ENCODE assay signal across 1 cellular context in genomic region chr10:119667562-119668328, GRCh38.
TF ChIP-seq lines count a peak whose summit lies in the region.

No MANE protein-coding gene starts in this region.

TF ChIP-seq in HepG2, 621 proteins besides CTCF, POLR2A, EP300 and RAD21 (continued from another document and continues in another):
- TF ChIP-seq ZNF432 (CRISPR knock-in tag; IDR thresholded peaks at IDR 0.05; ENCODE audit: borderline replicate concordance) (no peak), NONO (IDR thresholded peaks at IDR 0.05) (no peak), NONO (CRISPR knock-in tag; conservative IDR thresholded peaks at IDR 0.05) (no peak), TFE3 (CRISPR knock-in tag; IDR thresholded peaks at IDR 0.05) (peak; percentile 46; the same call in 1 of the 2 replicates), ZNF740 (CRISPR knock-in tag; IDR thresholded peaks at IDR 0.05) (no peak), HNF1B (CRISPR knock-in tag; IDR thresholded peaks at IDR 0.05) (peak; percentile 44; the same call in 1 of the 2 replicates), REL (CRISPR knock-in tag; conservative IDR thresholded peaks at IDR 0.05) (no peak), MED8 (CRISPR knock-in tag; IDR thresholded peaks at IDR 0.05; ENCODE audit: insufficient replicate concordance) (no peak), ZBTB20 (CRISPR knock-in tag; IDR thresholded peaks at IDR 0.05; ENCODE audit: borderline replicate concordance, low read depth) (no peak), HOXA5 (CRISPR knock-in tag; IDR thresholded peaks at IDR 0.05) (no peak), SOX13 (IDR thresholded peaks at IDR 0.05) (no peak), SOX13 (CRISPR knock-in tag; conservative IDR thresholded peaks at IDR 0.05 in 1 of 2, IDR thresholded peaks at IDR 0.05 in 1 of 2) (peak in 1 of 2 experiments; percentile 48; a peak in 1 of 4 replicates), KAT8 (CRISPR knock-in tag; IDR thresholded peaks at IDR 0.05) (no peak), ZNF672 (CRISPR knock-in tag; IDR thresholded peaks at IDR 0.05) (no peak), ZNF747 (CRISPR knock-in tag; IDR thresholded peaks at IDR 0.05; ENCODE audit: borderline replicate concordance) (no peak), MTA3 (CRISPR knock-in tag; IDR thresholded peaks at IDR 0.05) (no peak), DMAP1 (CRISPR knock-in tag; IDR thresholded peaks at IDR 0.05) (peak; percentile 40; the same call in 1 of the 2 replicates), RXRA (CRISPR knock-in tag; IDR thresholded peaks at IDR 0.05) (peak; percentile 24; the same call in 1 of the 2 replicates), NCOA2 (CRISPR knock-in tag; IDR thresholded peaks at IDR 0.05) (0 out of 2 replicates have a peak, but pooled peaks have one; percentile 50), NR2F6 (IDR thresholded peaks at IDR 0.05) (no peak), NR2F6 (CRISPR knock-in tag; IDR thresholded peaks at IDR 0.05) (peak; percentile 16; the same call in 1 of the 2 replicates), ZFX (CRISPR knock-in tag; IDR thresholded peaks at IDR 0.05; ENCODE audit: low read depth) (peak; percentile 55; the same call in 1 of the 2 replicates), PRDM10 (CRISPR knock-in tag; IDR thresholded peaks at IDR 0.05; ENCODE audit: low read depth) (no peak), CAMTA2 (CRISPR knock-in tag; IDR thresholded peaks at IDR 0.05; ENCODE audit: borderline replicate concordance) (no peak), ZNF510 (CRISPR knock-in tag; IDR thresholded peaks at IDR 0.05; ENCODE audit: low read depth) (no peak), RFX1 (IDR thresholded peaks at IDR 0.05) (no peak), RARG (CRISPR knock-in tag; IDR thresholded peaks at IDR 0.05; ENCODE audit: low read depth) (no peak), DPF2 (CRISPR knock-in tag; IDR thresholded peaks at IDR 0.05; ENCODE audit: borderline replicate concordance, low read depth) (no peak), GLMP (CRISPR knock-in tag; IDR thresholded peaks at IDR 0.05; ENCODE audit: borderline replicate concordance) (no peak), ZKSCAN8 (CRISPR knock-in tag; IDR thresholded peaks at IDR 0.05; ENCODE audit: borderline replicate concordance) (no peak), ARNT (IDR thresholded peaks at IDR 0.05) (no peak), JARID2 (CRISPR knock-in tag; IDR thresholded peaks at IDR 0.05; ENCODE audit: insufficient replicate concordance) (no peak), CCAR2 (optimal IDR thresholded peaks at IDR 0.05; ENCODE audit: low read depth, low read length) (no peak), KLF6 (CRISPR knock-in tag; IDR thresholded peaks at IDR 0.05) (no peak), REXO4 (CRISPR knock-in tag; IDR thresholded peaks at IDR 0.05; ENCODE audit: borderline replicate concordance) (no peak), MAF1 (CRISPR knock-in tag; IDR thresholded peaks at IDR 0.05; ENCODE audit: borderline replicate concordance) (no peak), ZNF768 (CRISPR knock-in tag; IDR thresholded peaks at IDR 0.05) (no peak), FOXP1 (IDR thresholded peaks at IDR 0.05) (no peak), FOXP1 (CRISPR knock-in tag; IDR thresholded peaks at IDR 0.05) (no peak), BORCS8-MEF2B (CRISPR knock-in tag; IDR thresholded peaks at IDR 0.05) (0 out of 2 replicates have a peak, but pooled peaks have one; percentile 37)
- TF ChIP-seq, protein P1, sequence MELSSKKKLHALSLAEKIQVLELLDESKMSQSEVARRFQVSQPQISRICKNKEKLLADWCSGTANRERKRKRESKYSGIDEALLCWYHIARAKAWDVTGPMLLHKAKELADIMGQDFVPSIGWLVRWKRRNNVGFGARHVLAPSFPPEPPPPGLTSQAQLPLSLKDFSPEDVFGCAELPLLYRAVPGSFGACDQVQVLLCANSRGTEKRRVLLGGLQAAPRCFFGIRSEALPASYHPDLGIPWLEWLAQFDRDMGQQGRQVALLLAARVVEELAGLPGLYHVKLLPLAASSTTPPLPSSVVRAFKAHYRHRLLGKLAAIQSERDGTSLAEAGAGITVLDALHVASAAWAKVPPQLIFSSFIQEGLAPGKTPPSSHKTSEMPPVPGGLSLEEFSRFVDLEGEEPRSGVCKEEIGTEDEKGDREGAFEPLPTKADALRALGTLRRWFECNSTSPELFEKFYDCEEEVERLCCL (CRISPR knock-in tag; IDR thresholded peaks at IDR 0.05; ENCODE audit: borderline replicate concordance), result no peak
- TF ChIP-seq, protein P2, sequence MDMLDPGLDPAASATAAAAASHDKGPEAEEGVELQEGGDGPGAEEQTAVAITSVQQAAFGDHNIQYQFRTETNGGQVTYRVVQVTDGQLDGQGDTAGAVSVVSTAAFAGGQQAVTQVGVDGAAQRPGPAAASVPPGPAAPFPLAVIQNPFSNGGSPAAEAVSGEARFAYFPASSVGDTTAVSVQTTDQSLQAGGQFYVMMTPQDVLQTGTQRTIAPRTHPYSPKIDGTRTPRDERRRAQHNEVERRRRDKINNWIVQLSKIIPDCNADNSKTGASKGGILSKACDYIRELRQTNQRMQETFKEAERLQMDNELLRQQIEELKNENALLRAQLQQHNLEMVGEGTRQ (IDR thresholded peaks at IDR 0.05; ENCODE audit: low read depth, low read length), result no peak
- TF ChIP-seq, protein P2 (CRISPR knock-in tag; IDR thresholded peaks at IDR 0.05; ENCODE audit: borderline replicate concordance), result no peak
- TF ChIP-seq, protein P3, sequence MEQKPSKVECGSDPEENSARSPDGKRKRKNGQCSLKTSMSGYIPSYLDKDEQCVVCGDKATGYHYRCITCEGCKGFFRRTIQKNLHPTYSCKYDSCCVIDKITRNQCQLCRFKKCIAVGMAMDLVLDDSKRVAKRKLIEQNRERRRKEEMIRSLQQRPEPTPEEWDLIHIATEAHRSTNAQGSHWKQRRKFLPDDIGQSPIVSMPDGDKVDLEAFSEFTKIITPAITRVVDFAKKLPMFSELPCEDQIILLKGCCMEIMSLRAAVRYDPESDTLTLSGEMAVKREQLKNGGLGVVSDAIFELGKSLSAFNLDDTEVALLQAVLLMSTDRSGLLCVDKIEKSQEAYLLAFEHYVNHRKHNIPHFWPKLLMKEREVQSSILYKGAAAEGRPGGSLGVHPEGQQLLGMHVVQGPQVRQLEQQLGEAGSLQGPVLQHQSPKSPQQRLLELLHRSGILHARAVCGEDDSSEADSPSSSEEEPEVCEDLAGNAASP (CRISPR knock-in tag; IDR thresholded peaks at IDR 0.05; ENCODE audit: borderline replicate concordance), result peak; percentile 48; the same call in 1 of the 2 replicates
- TF ChIP-seq, protein P4, sequence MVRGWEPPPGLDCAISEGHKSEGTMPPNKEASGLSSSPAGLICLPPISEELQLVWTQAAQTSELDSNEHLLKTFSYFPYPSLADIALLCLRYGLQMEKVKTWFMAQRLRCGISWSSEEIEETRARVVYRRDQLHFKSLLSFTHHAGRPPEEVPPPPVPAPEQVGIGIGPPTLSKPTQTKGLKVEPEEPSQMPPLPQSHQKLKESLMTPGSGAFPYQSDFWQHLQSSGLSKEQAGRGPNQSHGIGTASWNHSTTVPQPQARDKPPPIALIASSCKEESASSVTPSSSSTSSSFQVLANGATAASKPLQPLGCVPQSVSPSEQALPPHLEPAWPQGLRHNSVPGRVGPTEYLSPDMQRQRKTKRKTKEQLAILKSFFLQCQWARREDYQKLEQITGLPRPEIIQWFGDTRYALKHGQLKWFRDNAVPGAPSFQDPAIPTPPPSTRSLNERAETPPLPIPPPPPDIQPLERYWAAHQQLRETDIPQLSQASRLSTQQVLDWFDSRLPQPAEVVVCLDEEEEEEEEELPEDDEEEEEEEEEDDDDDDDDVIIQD (CRISPR knock-in tag; IDR thresholded peaks at IDR 0.05; ENCODE audit: low read depth), result no peak
- TF ChIP-seq, protein P5, sequence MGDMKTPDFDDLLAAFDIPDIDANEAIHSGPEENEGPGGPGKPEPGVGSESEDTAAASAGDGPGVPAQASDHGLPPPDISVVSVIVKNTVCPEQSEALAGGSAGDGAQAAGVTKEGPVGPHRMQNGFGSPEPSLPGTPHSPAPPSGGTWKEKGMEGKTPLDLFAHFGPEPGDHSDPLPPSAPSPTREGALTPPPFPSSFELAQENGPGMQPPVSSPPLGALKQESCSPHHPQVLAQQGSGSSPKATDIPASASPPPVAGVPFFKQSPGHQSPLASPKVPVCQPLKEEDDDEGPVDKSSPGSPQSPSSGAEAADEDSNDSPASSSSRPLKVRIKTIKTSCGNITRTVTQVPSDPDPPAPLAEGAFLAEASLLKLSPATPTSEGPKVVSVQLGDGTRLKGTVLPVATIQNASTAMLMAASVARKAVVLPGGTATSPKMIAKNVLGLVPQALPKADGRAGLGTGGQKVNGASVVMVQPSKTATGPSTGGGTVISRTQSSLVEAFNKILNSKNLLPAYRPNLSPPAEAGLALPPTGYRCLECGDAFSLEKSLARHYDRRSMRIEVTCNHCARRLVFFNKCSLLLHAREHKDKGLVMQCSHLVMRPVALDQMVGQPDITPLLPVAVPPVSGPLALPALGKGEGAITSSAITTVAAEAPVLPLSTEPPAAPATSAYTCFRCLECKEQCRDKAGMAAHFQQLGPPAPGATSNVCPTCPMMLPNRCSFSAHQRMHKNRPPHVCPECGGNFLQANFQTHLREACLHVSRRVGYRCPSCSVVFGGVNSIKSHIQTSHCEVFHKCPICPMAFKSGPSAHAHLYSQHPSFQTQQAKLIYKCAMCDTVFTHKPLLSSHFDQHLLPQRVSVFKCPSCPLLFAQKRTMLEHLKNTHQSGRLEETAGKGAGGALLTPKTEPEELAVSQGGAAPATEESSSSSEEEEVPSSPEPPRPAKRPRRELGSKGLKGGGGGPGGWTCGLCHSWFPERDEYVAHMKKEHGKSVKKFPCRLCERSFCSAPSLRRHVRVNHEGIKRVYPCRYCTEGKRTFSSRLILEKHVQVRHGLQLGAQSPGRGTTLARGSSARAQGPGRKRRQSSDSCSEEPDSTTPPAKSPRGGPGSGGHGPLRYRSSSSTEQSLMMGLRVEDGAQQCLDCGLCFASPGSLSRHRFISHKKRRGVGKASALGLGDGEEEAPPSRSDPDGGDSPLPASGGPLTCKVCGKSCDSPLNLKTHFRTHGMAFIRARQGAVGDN (CRISPR knock-in tag; IDR thresholded peaks at IDR 0.05), result peak; percentile 84
